Comparison of ENCODE assay signal across 16 cellular contexts in genomic region chr5:119301947-119302346, GRCh38. TPM values are rescaled to one million over a fixed set of nuclear protein-coding genes. Genes with fewer than 3 reads are reported as not detected.
DNase-seq lines count a peak whose midpoint lies in the region; ATAC-seq, FAIRE-seq and TF ChIP-seq lines count a peak whose summit lies in the region.
"Had no signal": no experiment of that assay in that cellular context is flagged by ENCODE, and none has a peak within 500 bp of the region (broad histone marks: within the 10 kb centered on the region; RNA-seq: fewer than 3 reads in every experiment).

No MANE protein-coding gene starts in this region.

- no peaks in the 10 kb centered on the region for H3K27me3 ChIP-seq in bronchial epithelial cell (ENCODE audit: control insufficient read depth, insufficient read depth, low read length)
- no peaks in the 10 kb centered on the region for H3K27me3 ChIP-seq in pancreas
- H3K27me3 ChIP-seq: esophagus squamous epithelium, Peyer's patch, sigmoid colon had no signal

- peaks cover 70% of the 10 kb centered on the region for H3K36me3 Mint-ChIP-seq in T-helper 2 cell treated with Interferon-gamma antibody and Interleukin-4, amounts not matched to agents 5 μg/mL and 100 μg/mL, for 36 hours (ENCODE audit: low read depth)

- H3K27ac Mint-ChIP-seq in T-helper 2 cell treated with Interferon-gamma antibody and Interleukin-4, amounts not matched to agents 5 μg/mL and 100 μg/mL, for 36 hours, result no peak overlapping the region

- peaks cover 30% of the 10 kb centered on the region for H3K4me1 ChIP-seq in HEK293 (ENCODE audit: control insufficient read depth, insufficient read depth, low read length)
- peaks cover 15 to 37% (median 30%) of the 10 kb centered on the region in 3 donors for H3K4me1 ChIP-seq in pancreas

- ATAC-seq in pancreas, result no peak

- CTCF ChIA-PET in HEK293 (lab: Yijun Ruan, JAX), result interaction anchor here (0.7 to 1.2 kb wide), 2 partner anchors 31 to 85 kb away, joined by 3 to 5 read pairs; no protein-coding TSS in a partner anchor

- FAIRE-seq in bronchial epithelial cell (lab: Jason Lieb, UNC), result no peak
- no peak for FAIRE-seq in pancreas (lab: Jason Lieb, UNC)

- H3K4me3 ChIP-seq in HEK293 (ENCODE audit: low read depth, low read length) (no peak overlapping the region), bronchial epithelial cell (ENCODE audit: low read depth, low read length) (no peak overlapping the region), pancreas (no peak overlapping the region)
- H3K4me3 ChIP-seq: esophagus squamous epithelium, Peyer's patch, sigmoid colon had no signal

- no peaks in the 10 kb centered on the region for H3K36me3 ChIP-seq in HEK293 (ENCODE audit: control insufficient read depth in 2 of 2, insufficient read depth in 1 of 2, low read length in 2 of 2)
- H3K36me3 ChIP-seq in bronchial epithelial cell (ENCODE audit: control insufficient read depth, insufficient read depth, low read length), result no peaks in the 10 kb centered on the region
- no peaks in the 10 kb centered on the region for H3K36me3 ChIP-seq in pancreas
- H3K36me3 ChIP-seq: esophagus squamous epithelium, Peyer's patch, sigmoid colon had no signal

- no peak for DNase-seq in T-helper 2 cell treated with Interferon-gamma antibody and Interleukin-4, amounts not matched to agents 5 μg/mL and 100 μg/mL, for 36 hours (ENCODE audit: low spot score)
- DNase-seq in T-helper 2 cell (no peak), bronchial epithelial cell (ENCODE audit: low read depth) (peak; percentile 35), pancreas (no peak), cerebellar nuclear complex (lab: John Stamatoyannopoulos, UW) (no peak), RKO (ENCODE audit: low spot score) (no peak), HK-2 (ENCODE audit: unreplicated experiment) (no peak)
- DNase-seq: activated CD8-positive, alpha-beta memory T cell treated with anti-CD3 and anti-CD28 coated beads for 24 hours; cortex of kidney; esophagus squamous epithelium; hippocampal formation; KG1; NCI-H1417 treated with DMSO at 0.1 percent for 48 hours; Peyer's patch; sigmoid colon had no signal

- no peaks in the 10 kb centered on the region for H3K27me3 Mint-ChIP-seq in T-helper 2 cell treated with Interferon-gamma antibody and Interleukin-4, amounts not matched to agents 5 μg/mL and 100 μg/mL, for 36 hours (ENCODE audit: low read depth)

- POLR2A ChIA-PET in HEK293 (lab: Yijun Ruan, JAX), result interaction anchor here (0.6 to 1.5 kb wide), 5 partner anchors 14 to 1161 kb away, joined by 3 to 12 read pairs (median 6); partner anchors contain the start of gene DMXL1

- peak overlapping the region; percentile 65 for H3K4me3 Mint-ChIP-seq in T-helper 2 cell treated with Interferon-gamma antibody and Interleukin-4, amounts not matched to agents 5 μg/mL and 100 μg/mL, for 36 hours

- peaks cover 74% of the 10 kb centered on the region for H3K4me1 Mint-ChIP-seq in T-helper 2 cell treated with Interferon-gamma antibody and Interleukin-4, amounts not matched to agents 5 μg/mL and 100 μg/mL, for 36 hours (ENCODE audit: low read depth)

- intact Hi-C loops in pancreas (cut with DNase I), result no loop called here

- no peaks in the 10 kb centered on the region for H3K9me3 ChIP-seq in HEK293 (ENCODE audit: control insufficient read depth, insufficient read depth, low read depth, low read length)
- no peaks in the 10 kb centered on the region for H3K9me3 ChIP-seq in pancreas
- H3K9me3 ChIP-seq: esophagus squamous epithelium, Peyer's patch, sigmoid colon had no signal

- H3K27ac ChIP-seq in HEK293 (ENCODE audit: extremely low read depth, low read depth, low read length) (no peak overlapping the region), pancreas (peak overlapping the region in 3 of 4 donors; percentile 1 to 80 (median 76))

- no peak for TF ChIP-seq CTCF in HEK293 (tag by site-specific recombination; IDR thresholded peaks at IDR 0.05)
- TF ChIP-seq CTCF in bronchial epithelial cell (IDR thresholded peaks at IDR 0.05; ENCODE audit: insufficient read depth, low read length, severe bottlenecking), result no peak
- TF ChIP-seq CTCF in pancreas (IDR thresholded peaks at IDR 0.05), result no peak

- peaks cover 5% of the 10 kb centered on the region for H3K9me3 Mint-ChIP-seq in T-helper 2 cell treated with Interferon-gamma antibody and Interleukin-4, amounts not matched to agents 5 μg/mL and 100 μg/mL, for 36 hours

TF ChIP-seq in HEK293, 187 proteins besides CTCF, POLR2A, EP300 and RAD21:
- TF ChIP-seq PRDM6 (tag by site-specific recombination; IDR thresholded peaks at IDR 0.05) (no peak), SCRT1 (tag by site-specific recombination; IDR thresholded peaks at IDR 0.05; ENCODE audit: borderline replicate concordance) (peak; percentile 84; the same call in 1 of the 2 replicates), ZBTB6 (tag by site-specific recombination; IDR thresholded peaks at IDR 0.05) (no peak), YY1 (tag by site-specific recombination; IDR thresholded peaks at IDR 0.05) (no peak), GLI2 (tag by site-specific recombination; IDR thresholded peaks at IDR 0.05; ENCODE audit: borderline replicate concordance, low read depth) (no peak), SCRT2 (tag by site-specific recombination; IDR thresholded peaks at IDR 0.05) (peak; percentile 93), ZNF692 (tag by site-specific recombination; IDR thresholded peaks at IDR 0.05) (no peak)

RNA-seq across cellular contexts. Expression of gene TNFAIP8, which starts 53.9 kb away (rescaled TPM):
- total RNA-seq in bronchial epithelial cell, result 51.9 and 57.1 TPM in 2 replicates
- 10 to 100 TPM in 3 of 6 donors, 1 to 10 TPM in 3; 7.5 to 14.2 (median 10.6) TPM for total RNA-seq in pancreas
- 1 to 10 TPM; 5.7 to 7.7 TPM for polyA plus RNA-seq in pancreas
